ENCODE assay signal across 22 cellular contexts in genomic region chr19:19545707-19546106, GRCh38. TPM values are rescaled to one million over a fixed set of nuclear protein-coding genes. Genes with fewer than 3 reads are reported as not detected.
"Had no signal": no experiment of that assay in that cellular context is flagged by ENCODE, and none has a peak within 500 bp of the region (broad histone marks: within the 10 kb centered on the region; RNA-seq: fewer than 3 reads in every experiment).

No MANE protein-coding gene starts in this region.

- H3K9me3 ChIP-seq: esophagus muscularis mucosa, gastroesophageal sphincter, heart right ventricle, left lung, lower lobe of right lung, mucosa of descending colon had no signal

- H3K9me3 Mint-ChIP-seq: mesothelial cell of epicardium had no signal

- ATAC-seq: foreskin keratinocyte, gastroesophageal sphincter, heart right ventricle, left cardiac atrium, left lung, left ventricle myocardium superior, lower lobe of right lung, mucosa of descending colon had no signal

- H3K4me3 ChIP-seq: coronary artery, dorsolateral prefrontal cortex, esophagus muscularis mucosa, gastroesophageal sphincter, heart right ventricle, left lung, lower lobe of right lung, mucosa of descending colon had no signal

- DNase-seq: dermis blood vessel endothelial cell; dorsolateral prefrontal cortex; effector CD4-positive, alpha-beta T cell; effector memory CD4-positive, alpha-beta T cell; foreskin keratinocyte; head of caudate nucleus; heart right ventricle; hippocampal formation; left cardiac atrium; left lung; left ventricle myocardium superior; lower lobe of right lung; mesenchymal stem cell; mucosa of descending colon; naive B cell had no signal

- H3K27ac ChIP-seq: coronary artery, dorsolateral prefrontal cortex, esophagus muscularis mucosa, foreskin keratinocyte, gastroesophageal sphincter, left lung, lower lobe of right lung had no signal

- H3K36me3 Mint-ChIP-seq: mesothelial cell of epicardium, naive B cell had no signal

- H3K36me3 ChIP-seq: esophagus muscularis mucosa, gastroesophageal sphincter, heart right ventricle, left lung, lower lobe of right lung had no signal

- H3K4me3 Mint-ChIP-seq: mesothelial cell of epicardium, naive B cell had no signal

- H3K4me1 ChIP-seq: foreskin keratinocyte had no signal

- H3K27ac Mint-ChIP-seq: mesothelial cell of epicardium had no signal

RNA-seq across cellular contexts. Expression of gene CILP2, which starts 7.6 kb away (rescaled TPM):
- total RNA-seq: endothelial cell of umbilical vein, kidney epithelial cell, lung microvascular endothelial cell had no signal
